23 cellular contexts compared by ENCODE assay signal in the genomic region with DNA sequence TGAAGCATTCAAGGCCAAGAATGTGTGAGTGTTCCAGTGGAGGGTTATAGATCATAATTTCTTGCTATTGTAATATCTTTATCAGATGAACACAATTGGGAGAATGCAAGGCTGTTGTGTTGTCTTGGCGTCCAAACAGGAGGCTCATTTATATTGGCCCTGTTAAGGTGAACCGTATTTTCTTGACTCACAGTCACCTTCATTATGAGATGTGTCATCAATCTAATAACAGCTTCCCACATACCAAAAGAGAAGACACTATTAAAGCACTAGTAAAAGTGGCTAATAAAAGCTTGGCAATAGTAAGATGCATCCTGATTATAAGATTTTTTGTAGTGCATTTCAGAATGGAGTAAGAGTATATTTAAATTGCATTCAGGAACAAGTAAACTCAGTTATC.
"Had no signal": no experiment of that assay in that cellular context is flagged by ENCODE, and none has a peak within 500 bp of the region (broad histone marks: within the 10 kb centered on the region; RNA-seq: fewer than 3 reads in every experiment).

No MANE protein-coding gene starts in this region.

- H3K4me3 Mint-ChIP-seq: immature natural killer cell, mesothelial cell of epicardium had no signal

- H3K4me1 ChIP-seq: lower lobe of right lung had no signal

- H3K36me3 ChIP-seq: esophagus squamous epithelium, gastroesophageal sphincter, heart left ventricle, left ventricle myocardium inferior, lower lobe of right lung had no signal

- H3K27ac Mint-ChIP-seq: immature natural killer cell, mesothelial cell of epicardium had no signal

- H3K9me3 Mint-ChIP-seq: immature natural killer cell had no signal

- H3K9me3 ChIP-seq: gastroesophageal sphincter, mucosa of descending colon had no signal

- H3K4me3 ChIP-seq: coronary artery, dorsolateral prefrontal cortex, esophagus squamous epithelium, gastroesophageal sphincter, heart left ventricle, hepatocyte, left ventricle myocardium inferior, lower lobe of right lung, mucosa of descending colon had no signal

- DNase-seq: dermis blood vessel endothelial cell; dorsolateral prefrontal cortex; effector CD4-positive, alpha-beta T cell; effector memory CD4-positive, alpha-beta T cell; erythroblast; esophagus squamous epithelium; foreskin fibroblast; heart left ventricle; hypothalamus; immature natural killer cell; islet precursor cell; kidney; kidney glomerular epithelial cell; left ventricle myocardium inferior; lower lobe of right lung; mesenchymal stem cell; mucosa of descending colon had no signal

- H3K27ac ChIP-seq: coronary artery, dorsolateral prefrontal cortex, epithelial cell of prostate, esophagus squamous epithelium, gastroesophageal sphincter, heart left ventricle, hepatocyte, left ventricle myocardium inferior, lower lobe of right lung had no signal

- ATAC-seq: esophagus mucosa, gastroesophageal sphincter, lower lobe of right lung, mucosa of descending colon had no signal

- H3K27me3 ChIP-seq: dorsolateral prefrontal cortex, esophagus squamous epithelium, gastroesophageal sphincter, heart left ventricle, hepatocyte had no signal
